ENCODE assay signal across 1 cellular context in genomic region chr1:152440635-152441471, GRCh38.
TF ChIP-seq lines count a peak whose summit lies in the region.

No MANE protein-coding gene starts in this region.

TF ChIP-seq in GM23338, 12 proteins besides CTCF, POLR2A, EP300 and RAD21 (continued from another document):
- TF ChIP-seq, protein P1, sequence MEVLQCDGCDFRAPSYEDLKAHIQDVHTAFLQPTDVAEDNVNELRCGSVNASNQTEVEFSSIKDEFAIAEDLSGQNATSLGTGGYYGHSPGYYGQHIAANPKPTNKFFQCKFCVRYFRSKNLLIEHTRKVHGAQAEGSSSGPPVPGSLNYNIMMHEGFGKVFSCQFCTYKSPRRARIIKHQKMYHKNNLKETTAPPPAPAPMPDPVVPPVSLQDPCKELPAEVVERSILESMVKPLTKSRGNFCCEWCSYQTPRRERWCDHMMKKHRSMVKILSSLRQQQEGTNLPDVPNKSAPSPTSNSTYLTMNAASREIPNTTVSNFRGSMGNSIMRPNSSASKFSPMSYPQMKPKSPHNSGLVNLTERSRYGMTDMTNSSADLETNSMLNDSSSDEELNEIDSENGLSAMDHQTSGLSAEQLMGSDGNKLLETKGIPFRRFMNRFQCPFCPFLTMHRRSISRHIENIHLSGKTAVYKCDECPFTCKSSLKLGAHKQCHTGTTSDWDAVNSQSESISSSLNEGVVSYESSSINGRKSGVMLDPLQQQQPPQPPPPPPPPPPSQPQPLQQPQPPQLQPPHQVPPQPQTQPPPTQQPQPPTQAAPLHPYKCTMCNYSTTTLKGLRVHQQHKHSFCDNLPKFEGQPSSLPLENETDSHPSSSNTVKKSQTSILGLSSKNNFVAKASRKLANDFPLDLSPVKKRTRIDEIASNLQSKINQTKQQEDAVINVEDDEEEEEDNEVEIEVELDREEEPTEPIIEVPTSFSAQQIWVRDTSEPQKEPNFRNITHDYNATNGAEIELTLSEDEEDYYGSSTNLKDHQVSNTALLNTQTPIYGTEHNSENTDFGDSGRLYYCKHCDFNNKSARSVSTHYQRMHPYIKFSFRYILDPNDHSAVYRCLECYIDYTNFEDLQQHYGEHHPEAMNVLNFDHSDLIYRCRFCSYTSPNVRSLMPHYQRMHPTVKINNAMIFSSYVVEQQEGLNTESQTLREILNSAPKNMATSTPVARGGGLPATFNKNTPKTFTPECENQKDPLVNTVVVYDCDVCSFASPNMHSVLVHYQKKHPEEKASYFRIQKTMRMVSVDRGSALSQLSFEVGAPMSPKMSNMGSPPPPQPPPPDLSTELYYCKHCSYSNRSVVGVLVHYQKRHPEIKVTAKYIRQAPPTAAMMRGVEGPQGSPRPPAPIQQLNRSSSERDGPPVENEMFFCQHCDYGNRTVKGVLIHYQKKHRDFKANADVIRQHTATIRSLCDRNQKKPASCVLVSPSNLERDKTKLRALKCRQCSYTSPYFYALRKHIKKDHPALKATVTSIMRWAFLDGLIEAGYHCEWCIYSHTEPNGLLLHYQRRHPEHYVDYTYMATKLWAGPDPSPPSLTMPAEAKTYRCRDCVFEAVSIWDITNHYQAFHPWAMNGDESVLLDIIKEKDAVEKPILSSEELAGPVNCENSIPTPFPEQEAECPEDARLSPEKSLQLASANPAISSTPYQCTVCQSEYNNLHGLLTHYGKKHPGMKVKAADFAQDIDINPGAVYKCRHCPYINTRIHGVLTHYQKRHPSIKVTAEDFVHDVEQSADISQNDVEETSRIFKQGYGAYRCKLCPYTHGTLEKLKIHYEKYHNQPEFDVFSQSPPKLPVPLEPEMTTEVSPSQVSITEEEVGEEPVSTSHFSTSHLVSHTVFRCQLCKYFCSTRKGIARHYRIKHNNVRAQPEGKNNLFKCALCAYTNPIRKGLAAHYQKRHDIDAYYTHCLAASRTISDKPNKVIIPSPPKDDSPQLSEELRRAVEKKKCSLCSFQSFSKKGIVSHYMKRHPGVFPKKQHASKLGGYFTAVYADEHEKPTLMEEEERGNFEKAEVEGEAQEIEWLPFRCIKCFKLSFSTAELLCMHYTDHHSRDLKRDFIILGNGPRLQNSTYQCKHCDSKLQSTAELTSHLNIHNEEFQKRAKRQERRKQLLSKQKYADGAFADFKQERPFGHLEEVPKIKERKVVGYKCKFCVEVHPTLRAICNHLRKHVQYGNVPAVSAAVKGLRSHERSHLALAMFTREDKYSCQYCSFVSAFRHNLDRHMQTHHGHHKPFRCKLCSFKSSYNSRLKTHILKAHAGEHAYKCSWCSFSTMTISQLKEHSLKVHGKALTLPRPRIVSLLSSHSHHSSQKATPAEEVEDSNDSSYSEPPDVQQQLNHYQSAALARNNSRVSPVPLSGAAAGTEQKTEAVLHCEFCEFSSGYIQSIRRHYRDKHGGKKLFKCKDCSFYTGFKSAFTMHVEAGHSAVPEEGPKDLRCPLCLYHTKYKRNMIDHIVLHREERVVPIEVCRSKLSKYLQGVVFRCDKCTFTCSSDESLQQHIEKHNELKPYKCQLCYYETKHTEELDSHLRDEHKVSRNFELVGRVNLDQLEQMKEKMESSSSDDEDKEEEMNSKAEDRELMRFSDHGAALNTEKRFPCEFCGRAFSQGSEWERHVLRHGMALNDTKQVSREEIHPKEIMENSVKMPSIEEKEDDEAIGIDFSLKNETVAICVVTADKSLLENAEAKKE (CRISPR knock-in tag; IDR thresholded peaks at IDR 0.05): 0 out of 2 replicates have a peak, but pooled peaks have one; percentile 16
- TF ChIP-seq CREB1 (CRISPR knock-in tag; IDR thresholded peaks at IDR 0.05; ENCODE audit: low read depth) (0 out of 2 replicates have a peak, but pooled peaks have one; percentile 34), EZH2 (IDR thresholded peaks at IDR 0.05; ENCODE audit: low read depth, unreplicated experiment) (no peak), ZNF114 (CRISPR knock-in tag; IDR thresholded peaks at IDR 0.05) (no peak), NANOG (IDR thresholded peaks at IDR 0.05; ENCODE audit: borderline replicate concordance) (no peak)
TF ChIP-seq in GM23338: peak in this region for 2.
